In the genomic region with DNA sequence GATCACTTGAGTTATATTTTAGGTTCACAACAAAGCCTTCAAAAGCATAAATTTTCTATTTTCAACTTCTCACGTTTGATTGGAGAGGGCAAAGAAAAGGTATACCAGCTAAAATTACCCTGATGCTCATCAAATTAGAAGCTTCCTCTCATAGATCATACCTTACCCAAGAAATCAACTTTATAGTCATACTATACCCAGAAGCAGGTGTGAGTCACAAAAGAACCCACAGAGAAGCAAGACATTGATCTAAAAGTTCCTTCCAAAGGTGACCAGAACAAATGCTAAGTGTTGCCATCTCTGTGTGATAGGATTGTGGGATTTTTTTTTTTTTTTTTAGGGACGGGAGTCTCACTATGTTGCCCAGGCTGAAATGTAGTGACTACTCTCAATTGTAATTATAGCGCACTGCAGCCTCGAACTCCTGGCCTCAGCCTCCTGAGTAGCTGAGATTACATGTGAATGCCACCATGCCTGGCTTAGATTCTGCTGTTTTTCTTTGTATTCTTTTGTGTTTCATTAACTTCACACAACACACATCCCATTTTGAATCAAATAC, we compare ENCODE assay signal across 13 cellular contexts.
DNase-seq lines count a peak whose midpoint lies in the region; ATAC-seq and TF ChIP-seq lines count a peak whose summit lies in the region.
"Had no signal": no experiment of that assay in that cellular context is flagged by ENCODE, and none has a peak within 500 bp of the region (broad histone marks: within the 10 kb centered on the region; RNA-seq: fewer than 3 reads in every experiment).

No MANE protein-coding gene starts in this region.

- H2AFZ ChIP-seq in DND-41 (ENCODE audit: low read depth, low read length) (no peak overlapping the region), Loucy (ENCODE audit: low read length) (no peak overlapping the region)
- H2AFZ ChIP-seq: parathyroid adenoma had no signal

- ATAC-seq in DND-41 (ENCODE audit: insufficient read depth, low read depth) (no peak), GM19023 (IDR thresholded peaks at IDR 0.05; ENCODE audit: unreplicated experiment) (no peak)
- ATAC-seq in activated naive CD8-positive, alpha-beta T cell treated with anti-CD3 and anti-CD28 coated beads, Interleukin-2, amount 50 U/mL, for 24 hours = peak; percentile 50
- ATAC-seq: gastroesophageal sphincter had no signal

- no peak overlapping the region for H3K27ac ChIP-seq in DND-41 (ENCODE audit: low read length)
- H3K27ac ChIP-seq: gastroesophageal sphincter, parathyroid adenoma had no signal

- H3K4me2 ChIP-seq in DND-41 (ENCODE audit: insufficient read depth, low read length) (peak overlapping the region; percentile 80), Loucy (ENCODE audit: low read depth, low read length, poor library complexity, severe bottlenecking) (peak overlapping the region; percentile 99)

- H3K27ac Mint-ChIP-seq in activated naive CD8-positive, alpha-beta T cell treated with anti-CD3 and anti-CD28 coated beads, Interleukin-2, amount 50 U/mL, for 24 hours = peak overlapping the region; percentile 82
- H3K27ac Mint-ChIP-seq in nephron progenitor cell = no peak overlapping the region
- H3K27ac Mint-ChIP-seq: activated B cell treated with CpG ODN at 0.5 μM for 24 hours had no signal

- H3K27me3 ChIP-seq in DND-41 (ENCODE audit: insufficient read depth, low read length, poor library complexity) (no peaks in the 10 kb centered on the region), Loucy (ENCODE audit: insufficient read depth, low read length, poor library complexity, severe bottlenecking) (peaks cover 7% of the 10 kb centered on the region)
- H3K27me3 ChIP-seq: gastroesophageal sphincter had no signal

- H3K9ac ChIP-seq in DND-41 (ENCODE audit: low read depth, low read length) = no peak overlapping the region
- peak overlapping the region; percentile 41 for H3K9ac ChIP-seq in Loucy (ENCODE audit: low read depth, low read length, poor library complexity, severe bottlenecking)
- H3K9ac ChIP-seq: parathyroid adenoma had no signal

- H3K4me1 ChIP-seq in DND-41 (ENCODE audit: insufficient read depth, low read length) (peaks cover 63% of the 10 kb centered on the region), Loucy (ENCODE audit: insufficient read depth, low read length, poor library complexity, severe bottlenecking) (peaks cover 57% of the 10 kb centered on the region)

- no peaks in the 10 kb centered on the region for H3K9me3 ChIP-seq in DND-41 (ENCODE audit: insufficient read depth, low read length, severe bottlenecking)
- no peaks in the 10 kb centered on the region for H3K9me3 ChIP-seq in Loucy (ENCODE audit: insufficient read depth, low read depth, low read length)
- H3K9me3 ChIP-seq: gastroesophageal sphincter had no signal

- peaks cover 75% of the 10 kb centered on the region for H4K20me1 ChIP-seq in DND-41 (ENCODE audit: insufficient read depth, low read length)
- H4K20me1 ChIP-seq in Loucy (ENCODE audit: insufficient read depth, low read length, poor library complexity, severe bottlenecking) = peaks cover 73% of the 10 kb centered on the region

- peaks cover 80% of the 10 kb centered on the region for H3K4me1 Mint-ChIP-seq in activated naive CD8-positive, alpha-beta T cell treated with anti-CD3 and anti-CD28 coated beads, Interleukin-2, amount 50 U/mL, for 24 hours
- H3K4me1 Mint-ChIP-seq in nephron progenitor cell = peaks cover 47% of the 10 kb centered on the region

- H3K27me3 Mint-ChIP-seq in activated naive CD8-positive, alpha-beta T cell treated with anti-CD3 and anti-CD28 coated beads, Interleukin-2, amount 50 U/mL, for 24 hours = peaks cover 3% of the 10 kb centered on the region
- H3K27me3 Mint-ChIP-seq in nephron progenitor cell (ENCODE audit: low read depth, poor library complexity) = peaks cover 6% of the 10 kb centered on the region
- H3K27me3 Mint-ChIP-seq: activated B cell treated with CpG ODN at 0.5 μM for 24 hours, IgD-negative memory B cell had no signal

- no peak for TF ChIP-seq CTCF in DND-41 (IDR thresholded peaks at IDR 0.05; ENCODE audit: borderline replicate concordance, extremely low read depth, low read length, poor library complexity, severe bottlenecking)
- TF ChIP-seq CTCF in Loucy (conservative IDR thresholded peaks at IDR 0.05; ENCODE audit: low read length) = no peak
- TF ChIP-seq CTCF in nephron progenitor cell (IDR thresholded peaks at IDR 0.05) = no peak
- no peak for TF ChIP-seq CTCF in GM10266 (IDR thresholded peaks at IDR 0.05; ENCODE audit: control insufficient read depth, insufficient read depth, low read depth, missing control alignments)

- H3K36me3 ChIP-seq in DND-41 (ENCODE audit: insufficient read depth, low read length) (peaks cover 75% of the 10 kb centered on the region), Loucy (ENCODE audit: insufficient read depth, low read length) (peaks cover 25% of the 10 kb centered on the region; the same call in 1 of the 2 replicates)

- H3K4me3 Mint-ChIP-seq in activated naive CD8-positive, alpha-beta T cell treated with anti-CD3 and anti-CD28 coated beads, Interleukin-2, amount 50 U/mL, for 24 hours = peak overlapping the region; percentile 91
- H3K4me3 Mint-ChIP-seq in nephron progenitor cell = peak overlapping the region; percentile 24

- H3K9me3 Mint-ChIP-seq in activated naive CD8-positive, alpha-beta T cell treated with anti-CD3 and anti-CD28 coated beads, Interleukin-2, amount 50 U/mL, for 24 hours = no peaks in the 10 kb centered on the region
- H3K9me3 Mint-ChIP-seq in nephron progenitor cell = no peaks in the 10 kb centered on the region
- H3K9me3 Mint-ChIP-seq: activated B cell treated with CpG ODN at 0.5 μM for 24 hours had no signal

- H3K36me3 Mint-ChIP-seq in activated naive CD8-positive, alpha-beta T cell treated with anti-CD3 and anti-CD28 coated beads, Interleukin-2, amount 50 U/mL, for 24 hours (ENCODE audit: low read depth) = peaks cover 76% of the 10 kb centered on the region
- H3K36me3 Mint-ChIP-seq in nephron progenitor cell (ENCODE audit: low read depth) = peaks cover 46% of the 10 kb centered on the region

- no peaks in the 10 kb centered on the region for H3K9me2 ChIP-seq in Loucy (replicated peaks; ENCODE audit: low read depth, low read length)

- H3K79me2 ChIP-seq in DND-41 (ENCODE audit: insufficient read depth, low read length) (peaks cover 84% of the 10 kb centered on the region), Loucy (ENCODE audit: insufficient read depth, low read length) (peaks cover 83% of the 10 kb centered on the region)

- no peaks in the 10 kb centered on the region for H3F3A ChIP-seq in Loucy (ENCODE audit: low read depth)

- peak overlapping the region in 1 of 2 experiments; percentile 61; a peak in 2 of 4 replicates for H3K4me3 ChIP-seq in DND-41 (ENCODE audit: low read depth in 1 of 2, low read length in 2 of 2)
- H3K4me3 ChIP-seq in Loucy (ENCODE audit: low read length, poor library complexity, severe bottlenecking) = peak overlapping the region; percentile 84
- H3K4me3 ChIP-seq: gastroesophageal sphincter had no signal

- no peak for DNase-seq in DND-41
- DNase-seq in activated naive CD8-positive, alpha-beta T cell treated with anti-CD3 and anti-CD28 coated beads, Interleukin-2, amount 50 U/mL, for 24 hours = no peak
- DNase-seq in nephron progenitor cell = no peak
- no peak for DNase-seq in GM10266 (ENCODE audit: extremely low spot score)
- DNase-seq in NCI-H187 (lab: John Stamatoyannopoulos, UW) = no peak
- DNase-seq: activated B cell treated with CpG ODN at 0.5 μM for 24 hours; stimulated activated CD4-positive, alpha-beta T cell treated with anti-CD3 and anti-CD28 coated beads, Interleukin-2, amount 100 ng/mL, for 24 hours; stimulated activated naive CD4-positive, alpha-beta T cell treated with Interleukin-2 at 50 U/mL for 16 hours had no signal
